ENCODE assay signal across 27 cellular contexts in genomic region chr20:23832775-23833508, GRCh38. TPM values are rescaled to one million over a fixed set of nuclear protein-coding genes. Genes with fewer than 3 reads are reported as not detected.
"Had no signal": no experiment of that assay in that cellular context is flagged by ENCODE, and none has a peak within 500 bp of the region (broad histone marks: within the 10 kb centered on the region; RNA-seq: fewer than 3 reads in every experiment).

No MANE protein-coding gene starts in this region.

- H3K36me3 ChIP-seq: cardiac muscle cell, esophagus muscularis mucosa, heart left ventricle, prostate gland, thoracic aorta had no signal

- H3K9me3 ChIP-seq: esophagus muscularis mucosa, heart left ventricle, prostate gland, thoracic aorta had no signal

- DNase-seq: activated CD4-positive, alpha-beta memory T cell treated with anti-CD3 and anti-CD28 coated beads for 36 hours; activated CD4-positive, alpha-beta T cell treated with anti-CD3 and anti-CD28 coated beads for 36 hours; activated naive CD8-positive, alpha-beta T cell treated with anti-CD3 and anti-CD28 coated beads for 36 hours; activated T-cell treated with anti-CD3 and anti-CD28 coated beads for 4 hours; amniotic stem cell; dermis blood vessel endothelial cell; effector memory CD4-positive, alpha-beta T cell; foreskin melanocyte; heart left ventricle; mesendoderm; naive thymus-derived CD4-positive, alpha-beta T cell; right cardiac atrium; stimulated activated CD4-positive, alpha-beta T cell treated with anti-CD3 and anti-CD28 coated beads, Interleukin-15, amount 100 ng/mL, for 24 hours; stimulated activated CD4-positive, alpha-beta T cell treated with anti-CD3 and anti-CD28 coated beads, Interleukin-4, amount 100 ng/mL, for 1 hour had no signal

- H3K4me3 ChIP-seq: cardiac muscle cell, esophagus muscularis mucosa, heart left ventricle, prostate gland, skin epidermis, thoracic aorta had no signal

- H3K27me3 ChIP-seq: cardiac muscle cell, esophagus muscularis mucosa had no signal

- H3K4me1 ChIP-seq: heart left ventricle, prostate gland had no signal

- ATAC-seq: activated CD4-positive, alpha-beta T cell treated with anti-CD3 and anti-CD28 coated beads for 36 hours; heart left ventricle; naive thymus-derived CD4-positive, alpha-beta T cell; right cardiac atrium; WTC11 had no signal

- H3K27ac ChIP-seq: cardiac muscle cell, esophagus muscularis mucosa, heart left ventricle, prostate gland, skin epidermis, thoracic aorta had no signal

RNA-seq across cellular contexts. Expression of gene CST2, which starts 6.4 kb away (rescaled TPM):
- total RNA-seq: activated CD4-positive, alpha-beta memory T cell treated with anti-CD3 and anti-CD28 coated beads for 36 hours; activated CD4-positive, alpha-beta T cell treated with anti-CD3 and anti-CD28 coated beads for 36 hours; activated naive CD8-positive, alpha-beta T cell treated with anti-CD3 and anti-CD28 coated beads for 36 hours; activated T-helper 1 cell treated with anti-CD3 and anti-CD28 coated beads, Interleukin-12 subunit alpha, Interleukin-12 subunit beta, Interleukin-2, Interleukin-4 antibody, amounts not matched to agents 30 ng/mL and 10 ng/mL and 1 ng/mL, durations not matched to agents 14 hours and 24 hours and 36 hours; cardiac muscle cell; chondrocyte; dermis blood vessel endothelial cell; endothelial cell of umbilical vein; liver; mucosa of gallbladder; naive thymus-derived CD4-positive, alpha-beta T cell; osteocyte; prostate gland; right cardiac atrium; thoracic aorta; ureter; WTC11 had no signal

RNA-seq across cellular contexts. Expression of gene CST5, which starts 46.6 kb away (rescaled TPM):
- total RNA-seq: activated CD4-positive, alpha-beta memory T cell treated with anti-CD3 and anti-CD28 coated beads for 36 hours; activated CD4-positive, alpha-beta T cell treated with anti-CD3 and anti-CD28 coated beads for 36 hours; activated naive CD8-positive, alpha-beta T cell treated with anti-CD3 and anti-CD28 coated beads for 36 hours; activated T-helper 1 cell treated with anti-CD3 and anti-CD28 coated beads, Interleukin-12 subunit alpha, Interleukin-12 subunit beta, Interleukin-2, Interleukin-4 antibody, amounts not matched to agents 30 ng/mL and 10 ng/mL and 1 ng/mL, durations not matched to agents 14 hours and 24 hours and 36 hours; cardiac muscle cell; chondrocyte; dermis blood vessel endothelial cell; endothelial cell of umbilical vein; heart left ventricle; liver; mucosa of gallbladder; naive thymus-derived CD4-positive, alpha-beta T cell; osteocyte; prostate gland; right cardiac atrium; thoracic aorta; ureter; WTC11 had no signal
